In genomic region chr11:76796511-76797203, GRCh38 we compare ENCODE assay signal across 17 cellular contexts. TPM values are rescaled to one million over a fixed set of nuclear protein-coding genes. Genes with fewer than 3 reads are reported as not detected.
A peak's percentile ranks its signal among the peaks of the same experiment; 100 is the strongest.
DNase-seq lines count a peak whose midpoint lies in the region; ATAC-seq and TF ChIP-seq lines count a peak whose summit lies in the region.
"Had no signal": no experiment of that assay in that cellular context is flagged by ENCODE, and none has a peak within 500 bp of the region (broad histone marks: within the 10 kb centered on the region; RNA-seq: fewer than 3 reads in every experiment).

No MANE protein-coding gene starts in this region.

- H3K36me3 ChIP-seq in esophagus (ENCODE audit: control insufficient read depth in 2 of 2, insufficient read depth in 2 of 2, low read length in 1 of 2) (peaks cover 0 to 25% of the 10 kb centered on the region in 2 donors), mucosa of rectum (ENCODE audit: control insufficient read depth in 2 of 2, insufficient read depth in 2 of 2, low read length in 2 of 2) (peaks cover 12 to 15% of the 10 kb centered on the region in 2 donors), tibial artery (peaks cover 10 to 31% (median 18%) of the 10 kb centered on the region in 3 donors)

- H3K4me1 ChIP-seq in esophagus (ENCODE audit: control insufficient read depth in 2 of 2, insufficient read depth in 2 of 2, low read length in 1 of 2): peaks cover 15 to 55% of the 10 kb centered on the region in 2 donors
- peaks cover 28 to 32% of the 10 kb centered on the region in 2 donors for H3K4me1 ChIP-seq in mucosa of rectum (ENCODE audit: control insufficient read depth in 2 of 2, insufficient read depth in 2 of 2, low read length in 2 of 2)
- peaks cover 0 to 57% (median 20%) of the 10 kb centered on the region in 4 donors for H3K4me1 ChIP-seq in tibial artery

- H3K4me3 ChIP-seq in esophagus (ENCODE audit: low read depth in 1 of 2, low read length in 2 of 2) (no peak overlapping the region), mucosa of rectum (ENCODE audit: low read length in 2 of 2) (no peak overlapping the region), tibial artery (no peak overlapping the region)
- H3K4me3 ChIP-seq: HAP-1, K562 had no signal

- H3K9me3 ChIP-seq in esophagus (ENCODE audit: control insufficient read depth in 2 of 2, insufficient read depth in 1 of 2, low read depth in 1 of 2, low read length in 1 of 2) (no peaks in the 10 kb centered on the region), mucosa of rectum (ENCODE audit: control insufficient read depth in 2 of 2, low read length in 2 of 2) (no peaks in the 10 kb centered on the region), tibial artery (no peaks in the 10 kb centered on the region)

- no peaks in the 10 kb centered on the region for H3K36me3 Mint-ChIP-seq in activated CD4-positive, alpha-beta T cell treated with anti-CD3 and anti-CD28 coated beads, Interleukin-2, amount 10 ng/mL, durations not matched to agents 7 days and 5 days (ENCODE audit: low read depth)
- peaks cover 15% of the 10 kb centered on the region for H3K36me3 Mint-ChIP-seq in type B pancreatic cell

- TF ChIP-seq CTCF in type B pancreatic cell (conservative IDR thresholded peaks at IDR 0.05) (no peak), tibial artery (IDR thresholded peaks at IDR 0.05) (no peak)

- POLR2A ChIA-PET in activated CD4-positive, alpha-beta T cell treated with anti-CD3 and anti-CD28 coated beads, Interleukin-2, amount 10 ng/mL, durations not matched to agents 7 days and 5 days (lab: Charles Lee): no interaction called here

- intact Hi-C loops in tibial artery (cut with DNase I; ENCODE audit: low total_unique reads): no loop called here

- H3K4me3 Mint-ChIP-seq in activated CD4-positive, alpha-beta T cell treated with anti-CD3 and anti-CD28 coated beads, Interleukin-2, amount 10 ng/mL, durations not matched to agents 7 days and 5 days: no peak overlapping the region
- no peak overlapping the region for H3K4me3 Mint-ChIP-seq in type B pancreatic cell

- CTCF ChIA-PET in activated CD4-positive, alpha-beta T cell treated with anti-CD3 and anti-CD28 coated beads, Interleukin-2, amount 10 ng/mL, durations not matched to agents 7 days and 5 days (lab: Charles Lee): interaction anchor here (0.8 kb wide), 1 partner anchor 62 kb away, joined by 3 read pairs; no protein-coding TSS in a partner anchor

- no peak overlapping the region for H3K9ac ChIP-seq in mucosa of rectum (ENCODE audit: low read depth in 1 of 2, low read length in 2 of 2)

- H3K27ac ChIP-seq in esophagus (ENCODE audit: low read depth in 2 of 2, low read length in 1 of 2) (peak overlapping the region; percentile 27 to 89), mucosa of rectum (ENCODE audit: low read depth in 2 of 2, low read length in 2 of 2) (peak overlapping the region; percentile 1 to 18), tibial artery (no peak overlapping the region)
- H3K27ac ChIP-seq: C4-2B had no signal

- peaks cover 10% of the 10 kb centered on the region for H3K4me1 Mint-ChIP-seq in activated CD4-positive, alpha-beta T cell treated with anti-CD3 and anti-CD28 coated beads, Interleukin-2, amount 10 ng/mL, durations not matched to agents 7 days and 5 days
- peaks cover 37% of the 10 kb centered on the region for H3K4me1 Mint-ChIP-seq in type B pancreatic cell (ENCODE audit: unreplicated experiment)

- DNase-seq in activated CD4-positive, alpha-beta T cell treated with anti-CD3 and anti-CD28 coated beads, Interleukin-2, amount 10 ng/mL, durations not matched to agents 7 days and 5 days: peak; percentile 3
- no peak for DNase-seq in activated CD4-positive, alpha-beta T cell treated with anti-CD3 and anti-CD28 coated beads for 48 hours
- peak; percentile 67 for DNase-seq in type B pancreatic cell (ENCODE audit: extremely low spot score, unreplicated experiment)
- no peak for DNase-seq in tibial artery
- DNase-seq: NCI-H1436 treated with DMSO at 0.1 percent for 48 hours, NCI-H2107, NCI-H226, NCI-H69, PC-3 had no signal

- no peak overlapping the region for H3K27ac Mint-ChIP-seq in activated CD4-positive, alpha-beta T cell treated with anti-CD3 and anti-CD28 coated beads, Interleukin-2, amount 10 ng/mL, durations not matched to agents 7 days and 5 days
- no peak overlapping the region for H3K27ac Mint-ChIP-seq in type B pancreatic cell

- 72 to 75% methylated on average over 20 of the region's 20 CpGs for WGBS in esophagus, 2 donors

- peaks cover 2% of the 10 kb centered on the region for H3K9me3 Mint-ChIP-seq in activated CD4-positive, alpha-beta T cell treated with anti-CD3 and anti-CD28 coated beads, Interleukin-2, amount 10 ng/mL, durations not matched to agents 7 days and 5 days
- H3K9me3 Mint-ChIP-seq in type B pancreatic cell: peaks cover 5% of the 10 kb centered on the region

- no peaks in the 10 kb centered on the region for H3K27me3 ChIP-seq in esophagus (ENCODE audit: control insufficient read depth in 1 of 2, insufficient read depth in 2 of 2, low read length in 2 of 2)
- H3K27me3 ChIP-seq in mucosa of rectum (ENCODE audit: control insufficient read depth in 2 of 2, insufficient read depth in 2 of 2, low read length in 2 of 2): no peaks in the 10 kb centered on the region
- H3K27me3 ChIP-seq in tibial artery: no peaks in the 10 kb centered on the region

- peaks cover 9% of the 10 kb centered on the region for H3K27me3 Mint-ChIP-seq in activated CD4-positive, alpha-beta T cell treated with anti-CD3 and anti-CD28 coated beads, Interleukin-2, amount 10 ng/mL, durations not matched to agents 7 days and 5 days
- H3K27me3 Mint-ChIP-seq in type B pancreatic cell: no peaks in the 10 kb centered on the region

- no peak for ATAC-seq in HG02798 (IDR thresholded peaks at IDR 0.05; ENCODE audit: poor library complexity, unreplicated experiment)
- no peak for ATAC-seq in HG02840 (IDR thresholded peaks at IDR 0.05; ENCODE audit: low FRiP score, unreplicated experiment)
- ATAC-seq: K562, PC-3, Right ventricle myocardium inferior had no signal

RNA-seq across cellular contexts. Expression of gene TSKU, which starts 13.5 kb away (rescaled TPM):
- total RNA-seq in activated CD4-positive, alpha-beta T cell treated with anti-CD3 and anti-CD28 coated beads, Interleukin-2, amount 10 ng/mL, durations not matched to agents 7 days and 5 days: 1 to 10 TPM in 1 of 2 experiments, under 1 TPM in 1; 0.99 to 1.3 TPM
- 10 to 100 TPM; 23.9 to 34.8 TPM for polyA plus RNA-seq in esophagus
- total RNA-seq in type B pancreatic cell (ENCODE audit: low replicate concordance): 32.8 and 36.7 TPM in 2 replicates

Comparison
In these comparisons a context has a peak if more than half of its experiments do, and no peak if none do; other contexts are left out.
1. DNase-seq: peak in activated CD4-positive, alpha-beta T cell treated with anti-CD3 and anti-CD28 coated beads, Interleukin-2, amount 10 ng/mL, durations not matched to agents 7 days and 5 days (single experiment) and type B pancreatic cell (single experiment); none in activated CD4-positive, alpha-beta T cell treated with anti-CD3 and anti-CD28 coated beads for 48 hours (single experiment) and tibial artery (0 of 2).
2. H3K27ac ChIP-seq: peak in esophagus (2 of 2) and mucosa of rectum (2 of 2); none in tibial artery (0 of 2).
3. RNA of gene TSKU, which starts 13.5 kb away (total RNA-seq): 32.8 to 36.7 TPM in type B pancreatic cell; 0.99 to 1.3 TPM in activated CD4-positive, alpha-beta T cell treated with anti-CD3 and anti-CD28 coated beads, Interleukin-2, amount 10 ng/mL, durations not matched to agents 7 days and 5 days; every median in the first group is over 10 times any median in the second.